ENCODE assay signal across 9 cellular contexts in genomic region chr9:38026021-38026809, GRCh38. TPM values are rescaled to one million over a fixed set of nuclear protein-coding genes. Genes with fewer than 3 reads are reported as not detected.
DNase-seq lines count a peak whose midpoint lies in the region; ATAC-seq and TF ChIP-seq lines count a peak whose summit lies in the region.
"Had no signal": no experiment of that assay in that cellular context is flagged by ENCODE, and none has a peak within 500 bp of the region (broad histone marks: within the 10 kb centered on the region; RNA-seq: fewer than 3 reads in every experiment).

No MANE protein-coding gene starts in this region.

- no peaks in the 10 kb centered on the region for H3K36me3 ChIP-seq in neuronal stem cell (replicated peaks in 1 of 2; ENCODE audit: control insufficient read depth in 2 of 2, insufficient read depth in 2 of 2, low read length in 2 of 2)

- no peaks in the 10 kb centered on the region for H3K79me1 ChIP-seq in neuronal stem cell (ENCODE audit: low read depth, low read length)

- no peak overlapping the region for H4K8ac ChIP-seq in neuronal stem cell (ENCODE audit: low read depth, low read length)

- no peaks in the 10 kb centered on the region for H3K27me3 ChIP-seq in neuronal stem cell (ENCODE audit: control insufficient read depth in 3 of 3, insufficient read depth in 3 of 3, low read depth in 1 of 3, low read length in 3 of 3)

- H2AFZ ChIP-seq in neuronal stem cell (ENCODE audit: low read length) = peak overlapping the region; percentile 83

- H2BK12ac ChIP-seq in neuronal stem cell (ENCODE audit: low read length) = no peak overlapping the region

- DNase-seq in NCI-H2227 (lab: John Stamatoyannopoulos, UW; ENCODE audit: unreplicated experiment) = peak; percentile 72
- DNase-seq in epithelial cell of esophagus (ENCODE audit: low read depth) = peak; percentile 97
- no peak for DNase-seq in neuronal stem cell (ENCODE audit: low spot score)
- no peak for DNase-seq in NK-92 treated with Interleukin-12 subunit alpha and Interleukin-12 subunit beta, amount 100 ng/mL, for 24 hours (lab: John Stamatoyannopoulos, UW)
- no peak for DNase-seq in COLO829 (ENCODE audit: low spot score)
- DNase-seq: naive B cell had no signal

- H3K4ac ChIP-seq in neuronal stem cell (ENCODE audit: low read length) = no peak overlapping the region

- no peak overlapping the region for H4K91ac ChIP-seq in neuronal stem cell (ENCODE audit: low read depth, low read length, poor library complexity)

- H2AK5ac ChIP-seq in neuronal stem cell (ENCODE audit: low read depth, low read length) = no peak overlapping the region

- H2BK120ac ChIP-seq in neuronal stem cell (ENCODE audit: low read depth, low read length) = no peak overlapping the region

- H2BK15ac ChIP-seq in neuronal stem cell (ENCODE audit: low read length) = no peak overlapping the region

- WGBS in neuronal stem cell (ENCODE audit: extremely low coverage in 2 of 2, insufficient read length in 2 of 2, insufficient replicate concordance in 1 of 2), 2 donors = no CpG with 5 or more reads among the region's 18 CpGs

- no peaks in the 10 kb centered on the region for H3K9me3 ChIP-seq in neuronal stem cell (replicated peaks in 1 of 2; ENCODE audit: control insufficient read depth in 2 of 2, insufficient read depth in 1 of 2, low read depth in 1 of 2, low read length in 2 of 2)

- H2BK5ac ChIP-seq in neuronal stem cell (ENCODE audit: low read length) = no peak overlapping the region

- no peak overlapping the region for H3K4me2 ChIP-seq in neuronal stem cell (ENCODE audit: insufficient read depth, low read length, poor library complexity, severe bottlenecking)

- peak; percentile 73 for ATAC-seq in GM18868 (IDR thresholded peaks at IDR 0.05; ENCODE audit: unreplicated experiment)
- no peak for ATAC-seq in GM19467 (IDR thresholded peaks at IDR 0.05; ENCODE audit: unreplicated experiment)
- no peak for ATAC-seq in HG03159 (IDR thresholded peaks at IDR 0.05; ENCODE audit: unreplicated experiment)

- H3K4me1 ChIP-seq in neuronal stem cell (ENCODE audit: control insufficient read depth in 2 of 2, insufficient read depth in 1 of 2, low read depth in 1 of 2, low read length in 2 of 2) = peaks cover 32 to 42% of the 10 kb centered on the region in 2 donors

- H3K27ac ChIP-seq in neuronal stem cell (replicated peaks; ENCODE audit: low read length) = no peak overlapping the region

- H3K14ac ChIP-seq in neuronal stem cell (ENCODE audit: low read length) = no peak overlapping the region

- no peak for TF ChIP-seq CTCF in epithelial cell of esophagus (IDR thresholded peaks at IDR 0.05; ENCODE audit: insufficient read depth, low read depth, low read length, missing control alignments)

- H3K18ac ChIP-seq in neuronal stem cell (ENCODE audit: low read length) = peak overlapping the region; percentile 53

- no peak overlapping the region for H3K23ac ChIP-seq in neuronal stem cell (ENCODE audit: low read depth, low read length, poor library complexity)

- H3K9ac ChIP-seq in neuronal stem cell (ENCODE audit: low read depth, low read length, poor library complexity) = no peak overlapping the region

- H3K4me3 ChIP-seq in epithelial cell of esophagus (ENCODE audit: low read length) = no peak overlapping the region
- no peak overlapping the region for H3K4me3 ChIP-seq in neuronal stem cell (ENCODE audit: low read length in 2 of 2)

RNA-seq across cellular contexts. Expression of gene SHB, which starts 42.8 kb away (rescaled TPM):
- 2.1 TPM for polyA plus RNA-seq in neuronal stem cell (2013, experiment 1 of 2)
- polyA plus RNA-seq in neuronal stem cell (2013, experiment 2 of 2) = 1.9 TPM

Comparison
In these comparisons a context has a peak if more than half of its experiments do, and no peak if none do; other contexts are left out.
1. DNase-seq: peak in NCI-H2227 (single experiment) and epithelial cell of esophagus (single experiment); none in neuronal stem cell (single experiment), NK-92 treated with Interleukin-12 subunit alpha and Interleukin-12 subunit beta, amount 100 ng/mL, for 24 hours (single experiment) and COLO829 (single experiment).